ENCODE assay signal across 1 cellular context in the genomic region with DNA sequence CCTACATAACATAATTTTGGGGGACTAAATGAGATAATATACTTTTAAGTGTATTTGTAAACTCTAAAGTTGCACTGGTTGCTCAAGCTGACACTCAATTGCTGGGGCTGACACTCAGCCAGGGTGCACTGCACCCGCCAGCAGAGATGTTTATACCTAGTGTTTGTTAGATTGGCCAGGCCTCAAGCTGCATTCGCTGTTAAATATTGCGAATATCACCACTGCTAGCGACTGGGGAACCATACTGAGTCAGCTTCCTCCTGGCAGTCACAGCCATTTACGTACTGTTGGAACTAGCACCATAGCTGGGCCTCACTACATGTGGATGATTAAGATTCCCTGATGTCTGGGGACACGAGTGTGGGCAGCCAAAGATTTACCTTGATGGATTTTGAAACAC.
TF ChIP-seq lines count a peak whose summit lies in the region.

No MANE protein-coding gene starts in this region.

TF ChIP-seq in GM23338, 12 proteins besides CTCF, POLR2A, EP300 and RAD21 (continued from another document):
- TF ChIP-seq, protein P1, sequence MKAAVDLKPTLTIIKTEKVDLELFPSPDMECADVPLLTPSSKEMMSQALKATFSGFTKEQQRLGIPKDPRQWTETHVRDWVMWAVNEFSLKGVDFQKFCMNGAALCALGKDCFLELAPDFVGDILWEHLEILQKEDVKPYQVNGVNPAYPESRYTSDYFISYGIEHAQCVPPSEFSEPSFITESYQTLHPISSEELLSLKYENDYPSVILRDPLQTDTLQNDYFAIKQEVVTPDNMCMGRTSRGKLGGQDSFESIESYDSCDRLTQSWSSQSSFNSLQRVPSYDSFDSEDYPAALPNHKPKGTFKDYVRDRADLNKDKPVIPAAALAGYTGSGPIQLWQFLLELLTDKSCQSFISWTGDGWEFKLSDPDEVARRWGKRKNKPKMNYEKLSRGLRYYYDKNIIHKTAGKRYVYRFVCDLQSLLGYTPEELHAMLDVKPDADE (IDR thresholded peaks at IDR 0.05): no peak
- TF ChIP-seq POLR2AphosphoS5 (IDR thresholded peaks at IDR 0.05; ENCODE audit: low read depth) (no peak), STAT1 (IDR thresholded peaks at IDR 0.05; ENCODE audit: unreplicated experiment) (no peak), EZH2phosphoT487 (IDR thresholded peaks at IDR 0.05; ENCODE audit: unreplicated experiment) (no peak), EZH2 (IDR thresholded peaks at IDR 0.05; ENCODE audit: low read depth, unreplicated experiment) (no peak), ZNF114 (CRISPR knock-in tag; IDR thresholded peaks at IDR 0.05) (no peak), CREB1 (CRISPR knock-in tag; IDR thresholded peaks at IDR 0.05; ENCODE audit: low read depth) (no peak), ZNF331 (CRISPR knock-in tag; IDR thresholded peaks at IDR 0.05; ENCODE audit: low read depth) (no peak)
- TF ChIP-seq, protein P2, sequence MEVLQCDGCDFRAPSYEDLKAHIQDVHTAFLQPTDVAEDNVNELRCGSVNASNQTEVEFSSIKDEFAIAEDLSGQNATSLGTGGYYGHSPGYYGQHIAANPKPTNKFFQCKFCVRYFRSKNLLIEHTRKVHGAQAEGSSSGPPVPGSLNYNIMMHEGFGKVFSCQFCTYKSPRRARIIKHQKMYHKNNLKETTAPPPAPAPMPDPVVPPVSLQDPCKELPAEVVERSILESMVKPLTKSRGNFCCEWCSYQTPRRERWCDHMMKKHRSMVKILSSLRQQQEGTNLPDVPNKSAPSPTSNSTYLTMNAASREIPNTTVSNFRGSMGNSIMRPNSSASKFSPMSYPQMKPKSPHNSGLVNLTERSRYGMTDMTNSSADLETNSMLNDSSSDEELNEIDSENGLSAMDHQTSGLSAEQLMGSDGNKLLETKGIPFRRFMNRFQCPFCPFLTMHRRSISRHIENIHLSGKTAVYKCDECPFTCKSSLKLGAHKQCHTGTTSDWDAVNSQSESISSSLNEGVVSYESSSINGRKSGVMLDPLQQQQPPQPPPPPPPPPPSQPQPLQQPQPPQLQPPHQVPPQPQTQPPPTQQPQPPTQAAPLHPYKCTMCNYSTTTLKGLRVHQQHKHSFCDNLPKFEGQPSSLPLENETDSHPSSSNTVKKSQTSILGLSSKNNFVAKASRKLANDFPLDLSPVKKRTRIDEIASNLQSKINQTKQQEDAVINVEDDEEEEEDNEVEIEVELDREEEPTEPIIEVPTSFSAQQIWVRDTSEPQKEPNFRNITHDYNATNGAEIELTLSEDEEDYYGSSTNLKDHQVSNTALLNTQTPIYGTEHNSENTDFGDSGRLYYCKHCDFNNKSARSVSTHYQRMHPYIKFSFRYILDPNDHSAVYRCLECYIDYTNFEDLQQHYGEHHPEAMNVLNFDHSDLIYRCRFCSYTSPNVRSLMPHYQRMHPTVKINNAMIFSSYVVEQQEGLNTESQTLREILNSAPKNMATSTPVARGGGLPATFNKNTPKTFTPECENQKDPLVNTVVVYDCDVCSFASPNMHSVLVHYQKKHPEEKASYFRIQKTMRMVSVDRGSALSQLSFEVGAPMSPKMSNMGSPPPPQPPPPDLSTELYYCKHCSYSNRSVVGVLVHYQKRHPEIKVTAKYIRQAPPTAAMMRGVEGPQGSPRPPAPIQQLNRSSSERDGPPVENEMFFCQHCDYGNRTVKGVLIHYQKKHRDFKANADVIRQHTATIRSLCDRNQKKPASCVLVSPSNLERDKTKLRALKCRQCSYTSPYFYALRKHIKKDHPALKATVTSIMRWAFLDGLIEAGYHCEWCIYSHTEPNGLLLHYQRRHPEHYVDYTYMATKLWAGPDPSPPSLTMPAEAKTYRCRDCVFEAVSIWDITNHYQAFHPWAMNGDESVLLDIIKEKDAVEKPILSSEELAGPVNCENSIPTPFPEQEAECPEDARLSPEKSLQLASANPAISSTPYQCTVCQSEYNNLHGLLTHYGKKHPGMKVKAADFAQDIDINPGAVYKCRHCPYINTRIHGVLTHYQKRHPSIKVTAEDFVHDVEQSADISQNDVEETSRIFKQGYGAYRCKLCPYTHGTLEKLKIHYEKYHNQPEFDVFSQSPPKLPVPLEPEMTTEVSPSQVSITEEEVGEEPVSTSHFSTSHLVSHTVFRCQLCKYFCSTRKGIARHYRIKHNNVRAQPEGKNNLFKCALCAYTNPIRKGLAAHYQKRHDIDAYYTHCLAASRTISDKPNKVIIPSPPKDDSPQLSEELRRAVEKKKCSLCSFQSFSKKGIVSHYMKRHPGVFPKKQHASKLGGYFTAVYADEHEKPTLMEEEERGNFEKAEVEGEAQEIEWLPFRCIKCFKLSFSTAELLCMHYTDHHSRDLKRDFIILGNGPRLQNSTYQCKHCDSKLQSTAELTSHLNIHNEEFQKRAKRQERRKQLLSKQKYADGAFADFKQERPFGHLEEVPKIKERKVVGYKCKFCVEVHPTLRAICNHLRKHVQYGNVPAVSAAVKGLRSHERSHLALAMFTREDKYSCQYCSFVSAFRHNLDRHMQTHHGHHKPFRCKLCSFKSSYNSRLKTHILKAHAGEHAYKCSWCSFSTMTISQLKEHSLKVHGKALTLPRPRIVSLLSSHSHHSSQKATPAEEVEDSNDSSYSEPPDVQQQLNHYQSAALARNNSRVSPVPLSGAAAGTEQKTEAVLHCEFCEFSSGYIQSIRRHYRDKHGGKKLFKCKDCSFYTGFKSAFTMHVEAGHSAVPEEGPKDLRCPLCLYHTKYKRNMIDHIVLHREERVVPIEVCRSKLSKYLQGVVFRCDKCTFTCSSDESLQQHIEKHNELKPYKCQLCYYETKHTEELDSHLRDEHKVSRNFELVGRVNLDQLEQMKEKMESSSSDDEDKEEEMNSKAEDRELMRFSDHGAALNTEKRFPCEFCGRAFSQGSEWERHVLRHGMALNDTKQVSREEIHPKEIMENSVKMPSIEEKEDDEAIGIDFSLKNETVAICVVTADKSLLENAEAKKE (CRISPR knock-in tag; IDR thresholded peaks at IDR 0.05): no peak
- TF ChIP-seq, protein P3, sequence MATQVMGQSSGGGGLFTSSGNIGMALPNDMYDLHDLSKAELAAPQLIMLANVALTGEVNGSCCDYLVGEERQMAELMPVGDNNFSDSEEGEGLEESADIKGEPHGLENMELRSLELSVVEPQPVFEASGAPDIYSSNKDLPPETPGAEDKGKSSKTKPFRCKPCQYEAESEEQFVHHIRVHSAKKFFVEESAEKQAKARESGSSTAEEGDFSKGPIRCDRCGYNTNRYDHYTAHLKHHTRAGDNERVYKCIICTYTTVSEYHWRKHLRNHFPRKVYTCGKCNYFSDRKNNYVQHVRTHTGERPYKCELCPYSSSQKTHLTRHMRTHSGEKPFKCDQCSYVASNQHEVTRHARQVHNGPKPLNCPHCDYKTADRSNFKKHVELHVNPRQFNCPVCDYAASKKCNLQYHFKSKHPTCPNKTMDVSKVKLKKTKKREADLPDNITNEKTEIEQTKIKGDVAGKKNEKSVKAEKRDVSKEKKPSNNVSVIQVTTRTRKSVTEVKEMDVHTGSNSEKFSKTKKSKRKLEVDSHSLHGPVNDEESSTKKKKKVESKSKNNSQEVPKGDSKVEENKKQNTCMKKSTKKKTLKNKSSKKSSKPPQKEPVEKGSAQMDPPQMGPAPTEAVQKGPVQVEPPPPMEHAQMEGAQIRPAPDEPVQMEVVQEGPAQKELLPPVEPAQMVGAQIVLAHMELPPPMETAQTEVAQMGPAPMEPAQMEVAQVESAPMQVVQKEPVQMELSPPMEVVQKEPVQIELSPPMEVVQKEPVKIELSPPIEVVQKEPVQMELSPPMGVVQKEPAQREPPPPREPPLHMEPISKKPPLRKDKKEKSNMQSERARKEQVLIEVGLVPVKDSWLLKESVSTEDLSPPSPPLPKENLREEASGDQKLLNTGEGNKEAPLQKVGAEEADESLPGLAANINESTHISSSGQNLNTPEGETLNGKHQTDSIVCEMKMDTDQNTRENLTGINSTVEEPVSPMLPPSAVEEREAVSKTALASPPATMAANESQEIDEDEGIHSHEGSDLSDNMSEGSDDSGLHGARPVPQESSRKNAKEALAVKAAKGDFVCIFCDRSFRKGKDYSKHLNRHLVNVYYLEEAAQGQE (IDR thresholded peaks at IDR 0.05; ENCODE audit: unreplicated experiment): no peak
